In the genomic region with DNA sequence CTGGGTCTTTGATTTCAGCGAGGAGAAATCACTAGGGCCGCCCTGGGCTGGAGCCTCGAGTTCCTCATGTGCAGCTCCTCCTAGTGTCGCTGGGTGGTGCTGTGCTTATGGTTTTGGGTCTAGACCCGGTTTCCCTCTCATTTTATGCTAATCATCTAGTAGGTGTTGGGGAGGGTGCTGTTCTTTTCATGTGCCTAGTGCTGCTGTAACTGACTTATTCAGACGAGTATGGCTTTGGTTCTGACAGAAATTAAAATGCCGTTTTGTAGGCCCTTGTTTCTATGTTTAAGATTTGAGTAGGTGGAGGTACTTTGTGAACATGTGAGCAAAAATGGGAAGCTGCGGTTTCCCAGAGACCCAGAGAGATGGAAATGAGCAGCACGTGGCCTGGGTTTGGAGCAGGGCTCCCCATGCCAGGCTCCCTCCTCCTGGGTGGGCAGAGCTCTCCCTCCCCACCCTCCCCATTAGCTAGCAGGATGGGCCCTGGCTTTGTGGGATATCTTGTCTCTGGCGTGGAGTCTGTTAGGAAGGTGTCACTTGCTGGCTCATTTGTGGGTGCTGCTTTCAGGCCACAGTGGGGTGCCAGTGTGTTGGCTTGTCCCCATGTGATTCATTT, we compare ENCODE assay signal across 1 cellular context.
TF ChIP-seq lines count a peak whose summit lies in the region.

No MANE protein-coding gene starts in this region.

TF ChIP-seq in K562, 482 proteins besides CTCF, POLR2A, EP300 and RAD21 (continued from another document):
- TF ChIP-seq, protein P1, sequence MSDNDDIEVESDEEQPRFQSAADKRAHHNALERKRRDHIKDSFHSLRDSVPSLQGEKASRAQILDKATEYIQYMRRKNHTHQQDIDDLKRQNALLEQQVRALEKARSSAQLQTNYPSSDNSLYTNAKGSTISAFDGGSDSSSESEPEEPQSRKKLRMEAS (CRISPR knock-in tag; IDR thresholded peaks at IDR 0.05) = peak; percentile 27; the same call in 1 of the 2 replicates
- TF ChIP-seq ZNF12 (CRISPR knock-in tag; IDR thresholded peaks at IDR 0.05) = peak; percentile 22; the same call in 1 of the 2 replicates
TF ChIP-seq in K562: peak in this region for 9.
